ENCODE assay signal across 8 cellular contexts in genomic region chr5:179822059-179822432, GRCh38. TPM values are rescaled to one million over a fixed set of nuclear protein-coding genes. Genes with fewer than 3 reads are reported as not detected.
A peak's percentile ranks its signal among the peaks of the same experiment; 100 is the strongest.
DNase-seq lines count a peak whose midpoint lies in the region; ATAC-seq and TF ChIP-seq lines count a peak whose summit lies in the region.

No MANE protein-coding gene starts in this region.

- no peak for ATAC-seq in activated T-cell treated with anti-CD3 and anti-CD28 coated beads, Interleukin-2, amount 50 U/mL, for 72 hours (replicated peaks in 1 of 2)
- ATAC-seq in lower lobe of right lung, result no peak

- peaks cover 83% of the 10 kb centered on the region for H3K4me1 ChIP-seq in lower lobe of right lung
- H3K4me1 ChIP-seq in tibial nerve, result peaks cover 0 to 81% (median 57%) of the 10 kb centered on the region in 4 donors

- H3K27ac Mint-ChIP-seq in activated T-cell treated with anti-CD3 and anti-CD28 coated beads, Interleukin-2, amount 50 U/mL, for 72 hours, result peak overlapping the region; percentile 97

- no peaks in the 10 kb centered on the region for H3K9me3 Mint-ChIP-seq in activated T-cell treated with anti-CD3 and anti-CD28 coated beads, Interleukin-2, amount 50 U/mL, for 72 hours

- peaks cover 16 to 17% of the 10 kb centered on the region in 2 donors for H3K36me3 Mint-ChIP-seq in activated T-cell treated with anti-CD3 and anti-CD28 coated beads, Interleukin-2, amount 50 U/mL, for 72 hours (ENCODE audit: insufficient read depth in 2 of 2)

- no peaks in the 10 kb centered on the region for H3K27me3 Mint-ChIP-seq in activated T-cell treated with anti-CD3 and anti-CD28 coated beads, Interleukin-2, amount 50 U/mL, for 72 hours (ENCODE audit: low read depth)

- H3K27me3 ChIP-seq in lower lobe of right lung (ENCODE audit: low read depth), result no peaks in the 10 kb centered on the region
- H3K27me3 ChIP-seq in tibial nerve, result no peaks in the 10 kb centered on the region

- intact Hi-C loops in lower lobe of right lung (cut with DNase I), result no loop called here

- WGBS in tibial nerve, 2 donors, result 56 to 58% methylated on average over 3 of the region's 3 CpGs

- no peak for DNase-seq in activated T-cell treated with anti-CD3 and anti-CD28 coated beads, Interleukin-2, amount 50 U/mL, for 72 hours
- no peak for DNase-seq in activated T-cell treated with anti-CD3 and anti-CD28 coated beads, Interleukin-2, amount 50 U/mL, for 1 hour
- DNase-seq in astrocyte of the spinal cord (ENCODE audit: low read depth, low spot score), result no peak
- DNase-seq in lower lobe of right lung, result peak; percentile 16
- no peak for DNase-seq in tibial nerve (ENCODE audit: low spot score in 2 of 2)
- no peak for DNase-seq in activated CD4-positive, CD25-positive, alpha-beta regulatory T cell treated with anti-CD3 and anti-CD28 coated beads, Interleukin-2, amount 50 U/mL, for 72 hours
- no peak for DNase-seq in islet precursor cell
- DNase-seq in ACHN, result no peak

- H3K27ac ChIP-seq in lower lobe of right lung (peak overlapping the region; percentile 100), tibial nerve (peak overlapping the region; percentile 57 to 99 (median 96))

- in situ Hi-C loops in astrocyte of the spinal cord (cut with HindIII; ENCODE audit: low sequenced_read_pairs), result no loop called here
- in situ Hi-C loops in ACHN (cut with HindIII; ENCODE audit: low pct_ligation_motif_present, low pct_unique_long_range_greater_than_20kb, low sequenced_read_pairs), result no loop called here

- peak overlapping the region; percentile 87 to 93 for H3K4me3 Mint-ChIP-seq in activated T-cell treated with anti-CD3 and anti-CD28 coated beads, Interleukin-2, amount 50 U/mL, for 72 hours

- H3K4me3 ChIP-seq in astrocyte of the spinal cord (ENCODE audit: low read depth, low read length) (peak overlapping the region; percentile 80), lower lobe of right lung (peak overlapping the region; percentile 97), tibial nerve (peak overlapping the region; percentile 31 to 88 (median 84))

- no peak for TF ChIP-seq EP300 in tibial nerve (IDR thresholded peaks at IDR 0.05)

- H3K36me3 ChIP-seq in lower lobe of right lung, result peaks cover 51% of the 10 kb centered on the region
- H3K36me3 ChIP-seq in tibial nerve, result peaks cover 11 to 46% (median 15%) of the 10 kb centered on the region in 3 donors

- no peak for TF ChIP-seq POLR2A in tibial nerve (IDR thresholded peaks at IDR 0.05)

- H3K9me3 ChIP-seq in lower lobe of right lung, result no peaks in the 10 kb centered on the region
- no peaks in the 10 kb centered on the region for H3K9me3 ChIP-seq in tibial nerve

- TF ChIP-seq CTCF in astrocyte of the spinal cord (IDR thresholded peaks at IDR 0.05; ENCODE audit: low read depth, low read length) (no peak), lower lobe of right lung (IDR thresholded peaks at IDR 0.05) (no peak), tibial nerve (IDR thresholded peaks at IDR 0.05) (no peak)

- H3K4me1 Mint-ChIP-seq in activated T-cell treated with anti-CD3 and anti-CD28 coated beads, Interleukin-2, amount 50 U/mL, for 72 hours (ENCODE audit: low read depth), result peaks cover 57% of the 10 kb centered on the region

RNA-seq across cellular contexts. Expression of gene SQSTM1, which starts 1.3 kb away (rescaled TPM):
- 100 to 1,000 TPM; 213 to 226 TPM for total RNA-seq in activated T-cell treated with anti-CD3 and anti-CD28 coated beads, Interleukin-2, amount 50 U/mL, for 72 hours
- total RNA-seq in lower lobe of right lung (450 TPM), tibial nerve (100 to 1,000 TPM; 408 to 463 (median 452) TPM)

RNA-seq across cellular contexts. Expression of gene MGAT4B, which starts 15.4 kb away (rescaled TPM):
- total RNA-seq in activated T-cell treated with anti-CD3 and anti-CD28 coated beads, Interleukin-2, amount 50 U/mL, for 72 hours, result 100 to 1,000 TPM; 101 to 108 TPM
- total RNA-seq in lower lobe of right lung (105 TPM), tibial nerve (100 to 1,000 TPM in 1 of 4 donors, 10 to 100 TPM in 3; 52.7 to 153 (median 91.0) TPM)

RNA-seq across cellular contexts. Expression of gene LTC4S, which starts 28.3 kb away (rescaled TPM):
- 1 to 10 TPM; 1.5 TPM for total RNA-seq in activated T-cell treated with anti-CD3 and anti-CD28 coated beads, Interleukin-2, amount 50 U/mL, for 72 hours
- total RNA-seq in lower lobe of right lung (20.1 TPM), tibial nerve (10 to 100 TPM in 2 of 4 donors, 1 to 10 TPM in 2; 7.6 to 38.6 (median 18.4) TPM)

RNA-seq across cellular contexts. Expression of gene MRNIP, which starts 36.6 kb away (rescaled TPM):
- total RNA-seq in activated T-cell treated with anti-CD3 and anti-CD28 coated beads, Interleukin-2, amount 50 U/mL, for 72 hours, result 10 to 100 TPM; 26.4 to 33.3 TPM
- total RNA-seq in lower lobe of right lung (25.0 TPM), tibial nerve (10 to 100 TPM; 48.5 to 82.4 (median 63.2) TPM)
